In the genomic region with DNA sequence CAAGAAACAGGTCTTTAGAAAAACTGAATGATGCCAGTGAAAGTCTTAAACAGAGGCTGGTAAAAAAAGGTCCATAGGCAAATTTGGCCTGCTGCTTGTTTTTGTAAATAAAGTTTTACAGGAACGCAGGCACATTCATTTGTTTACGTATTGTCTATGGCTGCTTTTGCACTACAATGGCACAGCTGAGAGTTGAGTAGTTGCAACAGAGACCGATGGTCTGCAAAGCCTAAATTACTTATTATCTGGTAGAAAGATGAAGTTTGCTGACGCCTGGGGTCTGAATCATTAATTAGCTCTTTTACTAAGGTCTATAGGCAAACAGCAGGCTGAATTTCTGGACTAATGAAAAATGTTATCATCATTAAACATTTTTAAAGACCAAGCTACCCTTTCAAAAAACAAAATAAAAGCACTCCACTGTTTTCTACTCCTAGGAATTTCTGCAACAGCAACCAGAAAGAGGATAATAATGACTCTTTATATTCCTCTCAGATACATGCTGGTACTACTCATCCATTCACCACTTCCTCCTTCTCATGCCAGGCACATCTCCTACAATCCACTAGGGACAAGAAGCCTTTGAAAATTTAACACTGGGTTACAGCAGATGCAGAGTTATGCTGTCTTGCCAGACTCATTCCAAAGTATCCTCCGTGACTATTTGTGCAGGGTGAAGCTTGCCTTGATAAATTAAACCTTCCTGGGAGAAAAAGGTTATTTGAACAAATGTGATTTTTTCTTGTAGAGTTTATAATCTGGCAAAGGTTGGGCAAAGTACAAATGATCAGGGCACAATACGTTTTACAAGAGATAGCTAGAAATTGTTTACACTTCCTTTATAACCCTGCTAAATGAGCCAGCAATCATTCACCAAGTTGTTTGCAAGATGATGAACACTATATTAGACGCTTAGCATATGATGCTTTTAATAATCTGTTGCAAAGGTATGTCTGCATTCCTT, we compare ENCODE assay signal across 14 cellular contexts. TPM values are rescaled to one million over a fixed set of nuclear protein-coding genes. Genes with fewer than 3 reads are reported as not detected.
DNase-seq lines count a peak whose midpoint lies in the region; ATAC-seq and TF ChIP-seq lines count a peak whose summit lies in the region.
"Had no signal": no experiment of that assay in that cellular context is flagged by ENCODE, and none has a peak within 500 bp of the region (broad histone marks: within the 10 kb centered on the region; RNA-seq: fewer than 3 reads in every experiment).

No MANE protein-coding gene starts in this region.

- whole genome bisulfite sequencing in body of pancreas, 2 donors: 13 to 17% methylated on average over 7 of the region's 7 CpGs
- 44% methylated on average over 7 of the region's 7 CpGs for WGBS in liver

- H3K27ac ChIP-seq in 22Rv1 (no peak overlapping the region), body of pancreas (peak overlapping the region in 3 of 4 donors; percentile 44 to 94 (median 94)), liver (ENCODE audit: low read depth in 1 of 2, low read length in 2 of 2) (no peak overlapping the region)
- H3K27ac ChIP-seq: neural progenitor cell had no signal

- intact Hi-C loops in body of pancreas (cut with DNase I): no loop called here

- ATAC-seq in body of pancreas: peak; percentile 25
- ATAC-seq in GM19351 (IDR thresholded peaks at IDR 0.05; ENCODE audit: unreplicated experiment): no peak
- no peak for ATAC-seq in HG03108 (IDR thresholded peaks at IDR 0.05; ENCODE audit: unreplicated experiment)

- H3K36me3 ChIP-seq in body of pancreas (replicated peaks in 1 of 2; ENCODE audit: insufficient read depth in 1 of 2, low read depth in 2 of 2) (peaks cover 0 to 5% of the 10 kb centered on the region in 2 donors), liver (ENCODE audit: control insufficient read depth in 4 of 4, insufficient read depth in 3 of 4, low read depth in 1 of 4, low read length in 3 of 4) (peaks cover 0 to 38% (median 20%) of the 10 kb centered on the region in 4 donors)
- H3K36me3 ChIP-seq: neural progenitor cell had no signal

- peak; percentile 13 for TF ChIP-seq CTCF in 22Rv1 (IDR thresholded peaks at IDR 0.05)
- peak in 4 of 7 experiments; percentile 25 to 51 (median 42) for TF ChIP-seq CTCF in body of pancreas (IDR thresholded peaks at IDR 0.05)
- peak; percentile 10 for TF ChIP-seq CTCF in liver (IDR thresholded peaks at IDR 0.05; ENCODE audit: low read depth, low read length, missing input control)

- DNase-seq in HuH-7 (ENCODE audit: low spot score): peak; percentile 59
- DNase-seq in body of pancreas: peak in 1 of 4 donors; percentile 59
- DNase-seq in activated gamma-delta T cell (lab: John Stamatoyannopoulos, UW): no peak
- no peak for DNase-seq in stimulated activated CD4-positive, alpha-beta T cell treated with anti-CD3 and anti-CD28 coated beads, Interleukin-4, amount 100 ng/mL, for 1 hour
- DNase-seq: activated CD4-positive, alpha-beta T cell treated with anti-CD3 and anti-CD28 coated beads, Interleukin-2, amount 10 ng/mL, durations not matched to agents 24 days and 14 days; activated gamma-delta T cell treated with Interleukin-2 at 50 U/mL for 16 hours; islet precursor cell; NCI-H1417; NCI-H69 had no signal

- TF ChIP-seq RAD21 in liver (IDR thresholded peaks at IDR 0.05): peak in 1 of 2 donors; percentile 47

- H3K27me3 ChIP-seq in body of pancreas (no peaks in the 10 kb centered on the region), liver (ENCODE audit: control insufficient read depth in 4 of 4, insufficient read depth in 4 of 4, low read length in 3 of 4) (no peaks in the 10 kb centered on the region)

- H3K9ac ChIP-seq in liver (ENCODE audit: low read depth in 1 of 2, low read length in 2 of 2): no peak overlapping the region
- H3K9ac ChIP-seq: neural progenitor cell had no signal

- TF ChIP-seq POLR2A in body of pancreas (IDR thresholded peaks at IDR 0.05): peak in 1 of 3 donors; percentile 33

- H3K4me1 ChIP-seq in body of pancreas (peaks cover 73% of the 10 kb centered on the region), liver (ENCODE audit: control insufficient read depth in 4 of 4, insufficient read depth in 4 of 4, low read length in 3 of 4) (peaks cover 8 to 72% (median 46%) of the 10 kb centered on the region in 4 donors)

- H3K9me3 ChIP-seq in body of pancreas (no peaks in the 10 kb centered on the region), liver (ENCODE audit: control insufficient read depth in 4 of 4, low read length in 3 of 4) (no peaks in the 10 kb centered on the region)

- H3K4me3 ChIP-seq in body of pancreas (no peak overlapping the region), liver (ENCODE audit: low read depth in 1 of 3, low read length in 3 of 3) (no peak overlapping the region)
- H3K4me3 ChIP-seq: neural progenitor cell had no signal

TF ChIP-seq in liver, 16 proteins besides CTCF, POLR2A, EP300 and RAD21:
- TF ChIP-seq, protein P1, sequence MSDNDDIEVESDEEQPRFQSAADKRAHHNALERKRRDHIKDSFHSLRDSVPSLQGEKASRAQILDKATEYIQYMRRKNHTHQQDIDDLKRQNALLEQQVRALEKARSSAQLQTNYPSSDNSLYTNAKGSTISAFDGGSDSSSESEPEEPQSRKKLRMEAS (IDR thresholded peaks at IDR 0.05): no peak
- no peak for TF ChIP-seq EGR1 (IDR thresholded peaks at IDR 0.05; ENCODE audit: low read depth in 2 of 2)
- TF ChIP-seq RXRA (IDR thresholded peaks at IDR 0.05): peak in 1 of 2 donors; percentile 10
- TF ChIP-seq, protein P2, sequence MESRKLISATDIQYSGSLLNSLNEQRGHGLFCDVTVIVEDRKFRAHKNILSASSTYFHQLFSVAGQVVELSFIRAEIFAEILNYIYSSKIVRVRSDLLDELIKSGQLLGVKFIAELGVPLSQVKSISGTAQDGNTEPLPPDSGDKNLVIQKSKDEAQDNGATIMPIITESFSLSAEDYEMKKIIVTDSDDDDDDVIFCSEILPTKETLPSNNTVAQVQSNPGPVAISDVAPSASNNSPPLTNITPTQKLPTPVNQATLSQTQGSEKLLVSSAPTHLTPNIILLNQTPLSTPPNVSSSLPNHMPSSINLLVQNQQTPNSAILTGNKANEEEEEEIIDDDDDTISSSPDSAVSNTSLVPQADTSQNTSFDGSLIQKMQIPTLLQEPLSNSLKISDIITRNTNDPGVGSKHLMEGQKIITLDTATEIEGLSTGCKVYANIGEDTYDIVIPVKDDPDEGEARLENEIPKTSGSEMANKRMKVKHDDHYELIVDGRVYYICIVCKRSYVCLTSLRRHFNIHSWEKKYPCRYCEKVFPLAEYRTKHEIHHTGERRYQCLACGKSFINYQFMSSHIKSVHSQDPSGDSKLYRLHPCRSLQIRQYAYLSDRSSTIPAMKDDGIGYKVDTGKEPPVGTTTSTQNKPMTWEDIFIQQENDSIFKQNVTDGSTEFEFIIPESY (IDR thresholded peaks at IDR 0.05): no peak
- TF ChIP-seq FOXA1 (IDR thresholded peaks at IDR 0.05): no peak
- TF ChIP-seq GABPA (IDR thresholded peaks at IDR 0.05 in 1 of 2, conservative IDR thresholded peaks at IDR 0.05 in 1 of 2): no peak
- TF ChIP-seq HNF4G (IDR thresholded peaks at IDR 0.05): no peak
- TF ChIP-seq TAF1 (conservative IDR thresholded peaks at IDR 0.05): no peak
- peak; percentile 73 to 76 for TF ChIP-seq HNF4A (conservative IDR thresholded peaks at IDR 0.05)
TF ChIP-seq in liver: peak in this region for 2.

RNA-seq across cellular contexts. Expression of a gene that starts 6.0 kb away (rescaled TPM):
- 1,000 to 10,000 TPM; 1,064 to 1,447 TPM for total RNA-seq in body of pancreas
- 1,000 to 10,000 TPM in 1 of 2 donors, 100 to 1,000 TPM in 1; 720 to 1,079 TPM for total RNA-seq in liver
- polyA plus RNA-seq in liver: 100 to 1,000 TPM; 401 to 627 TPM

Comparison
In these comparisons a context has a peak if more than half of its experiments do, and no peak if none do; other contexts are left out.
1. H3K27ac ChIP-seq: peak in body of pancreas (3 of 4); none in 22Rv1 (single experiment) and liver (0 of 2).
2. Peak in every context shown above with its lines, with median percentiles within 50 percentile points of each other: CTCF ChIP-seq.